In the genomic region with DNA sequence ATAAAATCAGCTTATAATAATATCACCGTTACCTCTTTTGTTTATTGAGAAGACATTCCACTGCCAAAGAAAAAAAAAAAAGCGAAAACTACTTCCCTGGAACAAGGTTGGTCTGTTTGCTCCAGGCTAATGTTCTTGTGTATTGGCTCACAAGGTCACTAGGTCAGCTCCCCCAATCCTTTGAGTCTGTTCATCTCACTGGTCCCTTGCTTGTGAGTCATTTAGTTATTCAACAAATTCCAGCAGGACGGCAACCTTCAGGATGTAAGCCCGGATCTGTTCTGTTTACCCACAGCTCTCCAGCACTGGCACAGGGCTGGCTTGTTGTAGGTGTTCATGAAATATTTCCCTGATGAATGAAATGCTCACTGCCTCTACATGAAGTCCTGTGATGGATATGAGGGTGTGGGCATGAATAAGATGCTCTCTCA, we compare ENCODE assay signal across 1 cellular context.
A peak's percentile ranks its signal among the peaks of the same experiment; 100 is the strongest.
TF ChIP-seq lines count a peak whose summit lies in the region.

No MANE protein-coding gene starts in this region.

TF ChIP-seq in HepG2, 621 proteins besides CTCF, POLR2A, EP300 and RAD21 (continued from another document):
- TF ChIP-seq, protein P1, sequence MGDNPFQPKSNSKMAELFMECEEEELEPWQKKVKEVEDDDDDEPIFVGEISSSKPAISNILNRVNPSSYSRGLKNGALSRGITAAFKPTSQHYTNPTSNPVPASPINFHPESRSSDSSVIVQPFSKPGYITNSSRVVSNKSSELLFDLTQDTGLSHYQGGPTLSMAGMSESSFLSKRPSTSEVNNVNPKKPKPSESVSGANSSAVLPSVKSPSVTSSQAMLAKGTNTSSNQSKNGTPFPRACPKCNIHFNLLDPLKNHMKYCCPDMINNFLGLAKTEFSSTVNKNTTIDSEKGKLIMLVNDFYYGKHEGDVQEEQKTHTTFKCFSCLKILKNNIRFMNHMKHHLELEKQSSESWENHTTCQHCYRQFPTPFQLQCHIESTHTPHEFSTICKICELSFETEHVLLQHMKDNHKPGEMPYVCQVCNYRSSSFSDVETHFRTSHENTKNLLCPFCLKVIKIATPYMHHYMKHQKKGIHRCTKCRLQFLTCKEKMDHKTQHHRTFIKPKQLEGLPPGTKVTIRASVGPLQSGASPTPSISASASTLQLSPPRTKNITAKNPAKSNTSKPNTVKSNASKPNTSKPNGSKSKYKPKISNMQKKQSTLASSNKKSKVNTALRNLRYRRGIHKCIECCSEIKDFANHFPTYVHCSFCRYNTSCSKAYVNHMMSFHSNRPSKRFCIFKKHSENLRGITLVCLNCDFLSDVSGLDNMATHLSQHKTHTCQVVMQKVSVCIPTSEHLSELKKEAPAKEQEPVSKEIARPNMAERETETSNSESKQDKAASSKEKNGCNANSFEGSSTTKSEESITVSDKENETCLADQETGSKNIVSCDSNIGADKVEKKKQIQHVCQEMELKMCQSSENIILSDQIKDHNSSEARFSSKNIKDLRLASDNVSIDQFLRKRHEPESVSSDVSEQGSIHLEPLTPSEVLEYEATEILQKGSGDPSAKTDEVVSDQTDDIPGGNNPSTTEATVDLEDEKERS (CRISPR knock-in tag; IDR thresholded peaks at IDR 0.05): peak; percentile 77; the same call in 1 of the 2 replicates
- TF ChIP-seq KLF11 (CRISPR knock-in tag; IDR thresholded peaks at IDR 0.05) (0 out of 2 replicates have a peak, but pooled peaks have one; percentile 46), ZNF383 (CRISPR knock-in tag; IDR thresholded peaks at IDR 0.05; ENCODE audit: borderline replicate concordance) (no peak), NCOA2 (CRISPR knock-in tag; IDR thresholded peaks at IDR 0.05) (peak; percentile 95), STAG1 (CRISPR knock-in tag; IDR thresholded peaks at IDR 0.05) (peak; percentile 33; the same call in 1 of the 2 replicates), ZBTB21 (CRISPR knock-in tag; IDR thresholded peaks at IDR 0.05) (peak; percentile 45; the same call in 1 of the 2 replicates), ZBTB8A (CRISPR knock-in tag; IDR thresholded peaks at IDR 0.05; ENCODE audit: borderline replicate concordance, low read depth) (no peak), ZGPAT (CRISPR knock-in tag; IDR thresholded peaks at IDR 0.05) (peak; percentile 97), AHR (CRISPR knock-in tag; IDR thresholded peaks at IDR 0.05) (peak; percentile 69; the same call in 1 of the 2 replicates), REXO4 (CRISPR knock-in tag; IDR thresholded peaks at IDR 0.05; ENCODE audit: borderline replicate concordance) (no peak), ZNF292 (CRISPR knock-in tag; IDR thresholded peaks at IDR 0.05; ENCODE audit: borderline replicate concordance, low read depth) (peak; percentile 78; the same call in 1 of the 2 replicates), ZNF552 (CRISPR knock-in tag; IDR thresholded peaks at IDR 0.05; ENCODE audit: borderline replicate concordance) (no peak), KLF6 (CRISPR knock-in tag; IDR thresholded peaks at IDR 0.05) (peak; percentile 65; the same call in 1 of the 2 replicates), SRSF9 (IDR thresholded peaks at IDR 0.05; ENCODE audit: borderline replicate concordance, insufficient read depth, low read depth, low read length, poor library complexity, severe bottlenecking) (no peak), GMEB2 (CRISPR knock-in tag; IDR thresholded peaks at IDR 0.05; ENCODE audit: low read depth) (peak; percentile 28; the same call in 1 of the 2 replicates), PRMT3 (CRISPR knock-in tag; IDR thresholded peaks at IDR 0.05; ENCODE audit: borderline replicate concordance, low read depth) (no peak), RNF2 (conservative IDR thresholded peaks at IDR 0.05; ENCODE audit: low read depth) (no peak), MXI1 (IDR thresholded peaks at IDR 0.05; ENCODE audit: borderline replicate concordance, low read depth, low read length) (peak; percentile 18; the same call in 1 of the 3 replicates), NR2F2 (IDR thresholded peaks at IDR 0.05; ENCODE audit: borderline replicate concordance, low read depth) (peak; percentile 99), KLF16 (CRISPR knock-in tag; IDR thresholded peaks at IDR 0.05) (peak in 1 of 2 experiments; percentile 90; a peak in 2 of 4 replicates), DNMT3B (CRISPR knock-in tag; conservative IDR thresholded peaks at IDR 0.05) (peak; percentile 93), NR2F6 (IDR thresholded peaks at IDR 0.05) (peak; percentile 100), NR2F6 (CRISPR knock-in tag; IDR thresholded peaks at IDR 0.05) (peak; percentile 100), ZNF580 (CRISPR knock-in tag; IDR thresholded peaks at IDR 0.05; ENCODE audit: borderline replicate concordance, low read depth) (peak; percentile 92; the same call in 1 of the 2 replicates), HOXA5 (CRISPR knock-in tag; IDR thresholded peaks at IDR 0.05) (peak; percentile 79; the same call in 1 of the 2 replicates), CBX2 (IDR thresholded peaks at IDR 0.05; ENCODE audit: low read depth, low read length) (no peak), CBX2 (CRISPR knock-in tag; IDR thresholded peaks at IDR 0.05; ENCODE audit: low read depth) (no peak), NCOA1 (CRISPR knock-in tag; IDR thresholded peaks at IDR 0.05) (no peak), ZBTB7B (CRISPR knock-in tag; IDR thresholded peaks at IDR 0.05) (peak; percentile 61; the same call in 1 of the 2 replicates), ZNF737 (CRISPR knock-in tag; IDR thresholded peaks at IDR 0.05; ENCODE audit: borderline replicate concordance) (no peak), ZSCAN9 (CRISPR knock-in tag; IDR thresholded peaks at IDR 0.05; ENCODE audit: borderline replicate concordance) (peak; percentile 95), SP140L (CRISPR knock-in tag; IDR thresholded peaks at IDR 0.05; ENCODE audit: borderline replicate concordance) (peak; percentile 78; the same call in 1 of the 2 replicates)
- TF ChIP-seq, protein P2, sequence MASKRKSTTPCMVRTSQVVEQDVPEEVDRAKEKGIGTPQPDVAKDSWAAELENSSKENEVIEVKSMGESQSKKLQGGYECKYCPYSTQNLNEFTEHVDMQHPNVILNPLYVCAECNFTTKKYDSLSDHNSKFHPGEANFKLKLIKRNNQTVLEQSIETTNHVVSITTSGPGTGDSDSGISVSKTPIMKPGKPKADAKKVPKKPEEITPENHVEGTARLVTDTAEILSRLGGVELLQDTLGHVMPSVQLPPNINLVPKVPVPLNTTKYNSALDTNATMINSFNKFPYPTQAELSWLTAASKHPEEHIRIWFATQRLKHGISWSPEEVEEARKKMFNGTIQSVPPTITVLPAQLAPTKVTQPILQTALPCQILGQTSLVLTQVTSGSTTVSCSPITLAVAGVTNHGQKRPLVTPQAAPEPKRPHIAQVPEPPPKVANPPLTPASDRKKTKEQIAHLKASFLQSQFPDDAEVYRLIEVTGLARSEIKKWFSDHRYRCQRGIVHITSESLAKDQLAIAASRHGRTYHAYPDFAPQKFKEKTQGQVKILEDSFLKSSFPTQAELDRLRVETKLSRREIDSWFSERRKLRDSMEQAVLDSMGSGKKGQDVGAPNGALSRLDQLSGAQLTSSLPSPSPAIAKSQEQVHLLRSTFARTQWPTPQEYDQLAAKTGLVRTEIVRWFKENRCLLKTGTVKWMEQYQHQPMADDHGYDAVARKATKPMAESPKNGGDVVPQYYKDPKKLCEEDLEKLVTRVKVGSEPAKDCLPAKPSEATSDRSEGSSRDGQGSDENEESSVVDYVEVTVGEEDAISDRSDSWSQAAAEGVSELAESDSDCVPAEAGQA (IDR thresholded peaks at IDR 0.05; ENCODE audit: low read depth): no peak
- TF ChIP-seq, protein P2 (CRISPR knock-in tag; IDR thresholded peaks at IDR 0.05; ENCODE audit: borderline replicate concordance): peak; percentile 80; the same call in 1 of the 2 replicates
- TF ChIP-seq, protein P3, sequence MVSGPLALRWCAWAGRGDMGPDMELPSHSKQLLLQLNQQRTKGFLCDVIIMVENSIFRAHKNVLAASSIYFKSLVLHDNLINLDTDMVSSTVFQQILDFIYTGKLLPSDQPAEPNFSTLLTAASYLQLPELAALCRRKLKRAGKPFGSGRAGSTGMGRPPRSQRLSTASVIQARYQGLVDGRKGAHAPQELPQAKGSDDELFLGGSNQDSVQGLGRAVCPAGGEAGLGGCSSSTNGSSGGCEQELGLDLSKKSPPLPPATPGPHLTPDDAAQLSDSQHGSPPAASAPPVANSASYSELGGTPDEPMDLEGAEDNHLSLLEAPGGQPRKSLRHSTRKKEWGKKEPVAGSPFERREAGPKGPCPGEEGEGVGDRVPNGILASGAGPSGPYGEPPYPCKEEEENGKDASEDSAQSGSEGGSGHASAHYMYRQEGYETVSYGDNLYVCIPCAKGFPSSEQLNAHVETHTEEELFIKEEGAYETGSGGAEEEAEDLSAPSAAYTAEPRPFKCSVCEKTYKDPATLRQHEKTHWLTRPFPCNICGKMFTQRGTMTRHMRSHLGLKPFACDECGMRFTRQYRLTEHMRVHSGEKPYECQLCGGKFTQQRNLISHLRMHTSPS (CRISPR knock-in tag; IDR thresholded peaks at IDR 0.05; ENCODE audit: low read depth): peak; percentile 95
- TF ChIP-seq, protein P4, sequence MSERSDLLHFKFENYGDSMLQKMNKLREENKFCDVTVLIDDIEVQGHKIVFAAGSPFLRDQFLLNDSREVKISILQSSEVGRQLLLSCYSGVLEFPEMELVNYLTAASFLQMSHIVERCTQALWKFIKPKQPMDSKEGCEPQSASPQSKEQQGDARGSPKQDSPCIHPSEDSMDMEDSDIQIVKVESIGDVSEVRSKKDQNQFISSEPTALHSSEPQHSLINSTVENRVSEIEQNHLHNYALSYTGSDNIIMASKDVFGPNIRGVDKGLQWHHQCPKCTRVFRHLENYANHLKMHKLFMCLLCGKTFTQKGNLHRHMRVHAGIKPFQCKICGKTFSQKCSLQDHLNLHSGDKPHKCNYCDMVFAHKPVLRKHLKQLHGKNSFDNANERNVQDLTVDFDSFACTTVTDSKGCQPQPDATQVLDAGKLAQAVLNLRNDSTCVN (CRISPR knock-in tag; IDR thresholded peaks at IDR 0.05; ENCODE audit: borderline replicate concordance): peak; percentile 77; the same call in 1 of the 2 replicates
- TF ChIP-seq, protein P5, sequence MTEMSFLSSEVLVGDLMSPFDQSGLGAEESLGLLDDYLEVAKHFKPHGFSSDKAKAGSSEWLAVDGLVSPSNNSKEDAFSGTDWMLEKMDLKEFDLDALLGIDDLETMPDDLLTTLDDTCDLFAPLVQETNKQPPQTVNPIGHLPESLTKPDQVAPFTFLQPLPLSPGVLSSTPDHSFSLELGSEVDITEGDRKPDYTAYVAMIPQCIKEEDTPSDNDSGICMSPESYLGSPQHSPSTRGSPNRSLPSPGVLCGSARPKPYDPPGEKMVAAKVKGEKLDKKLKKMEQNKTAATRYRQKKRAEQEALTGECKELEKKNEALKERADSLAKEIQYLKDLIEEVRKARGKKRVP (CRISPR knock-in tag; IDR thresholded peaks at IDR 0.05): peak in 1 of 2 experiments; percentile 83; a peak in 2 of 4 replicates
